ENCODE assay signal across 10 cellular contexts in the genomic region with DNA sequence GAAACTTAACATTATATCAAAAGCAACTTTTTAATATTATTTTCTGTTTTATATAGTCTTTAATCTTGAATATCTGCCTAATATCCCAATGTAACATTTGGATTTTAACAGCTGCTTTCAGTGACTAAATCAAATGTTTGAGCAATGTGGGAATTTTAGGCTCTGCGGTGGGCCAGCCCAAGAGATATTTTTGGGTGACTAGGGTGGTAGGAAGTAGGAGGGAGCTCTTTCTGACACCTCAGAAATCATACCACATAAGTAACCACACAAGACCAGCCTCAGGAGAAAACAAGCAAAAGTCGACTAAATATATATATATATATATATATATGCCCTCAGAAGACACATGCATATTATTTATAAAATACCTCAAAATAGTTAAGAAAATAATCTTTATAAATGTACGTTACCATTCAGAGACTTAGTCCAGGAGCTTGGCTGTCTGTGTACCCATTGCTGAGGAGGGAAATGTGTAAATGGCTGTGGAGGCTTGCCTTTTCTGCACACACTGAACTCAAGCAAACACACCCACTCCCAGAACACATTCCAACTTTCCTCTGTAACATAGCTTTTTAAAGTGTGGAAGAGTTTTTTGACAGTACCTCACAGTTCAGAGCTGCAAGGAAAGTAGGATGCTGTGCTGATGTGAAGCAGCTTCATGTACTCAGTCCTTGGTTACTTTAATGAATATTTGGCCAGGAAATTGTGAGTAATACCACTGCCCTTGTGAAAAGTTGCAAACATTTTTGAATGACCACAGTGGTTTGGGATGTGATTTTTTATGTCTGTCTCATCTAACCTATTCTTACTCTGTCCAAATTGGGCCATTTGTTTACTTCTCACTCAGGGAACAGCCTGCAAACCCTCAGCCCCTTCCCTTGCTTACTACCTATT. TPM values are rescaled to one million over a fixed set of nuclear protein-coding genes. Genes with fewer than 3 reads are reported as not detected.
DNase-seq lines count a peak whose midpoint lies in the region; ATAC-seq and TF ChIP-seq lines count a peak whose summit lies in the region.
"Had no signal": no experiment of that assay in that cellular context is flagged by ENCODE, and none has a peak within 500 bp of the region (broad histone marks: within the 10 kb centered on the region; RNA-seq: fewer than 3 reads in every experiment).

RTL3 (minus strand) TSS at position 478 of the 894 bp plus-strand sequence. CDS start 908 bp downstream, outside the sequence.

- no peaks in the 10 kb centered on the region for H3K9me3 ChIP-seq in AG04450 (ENCODE audit: control insufficient read depth, insufficient read depth, low read length)

- no peak within 1 kb of the TSS for H3K4me3 ChIP-seq in AG04450 (ENCODE audit: low read depth, low read length)

- peak within 1 kb of the TSS; percentile 82 for H3K27ac Mint-ChIP-seq in T-helper 2 cell treated with Interferon-gamma antibody and Interleukin-4, amounts not matched to agents 5 μg/mL and 100 μg/mL, for 36 hours

- peak within 1 kb of the TSS; percentile 11 for H3K27ac ChIP-seq in AG04450 (ENCODE audit: low read depth, low read length)

- H3K9me3 Mint-ChIP-seq in T-helper 2 cell treated with Interferon-gamma antibody and Interleukin-4, amounts not matched to agents 5 μg/mL and 100 μg/mL, for 36 hours = no peaks in the 10 kb centered on the region

- peak within 1 kb of the TSS; percentile 60 for H3K4me3 Mint-ChIP-seq in T-helper 2 cell treated with Interferon-gamma antibody and Interleukin-4, amounts not matched to agents 5 μg/mL and 100 μg/mL, for 36 hours

- CTCF ChIA-PET in AG04450 (lab: Charles Lee) = interaction anchor here (1.0 kb wide), 1 partner anchor 49 kb away, joined by 3 read pairs; no protein-coding TSS in a partner anchor

- ATAC-seq in GM19351 (IDR thresholded peaks at IDR 0.05; ENCODE audit: unreplicated experiment) = peak; percentile 47
- ATAC-seq in GM21717 (IDR thresholded peaks at IDR 0.05; ENCODE audit: unreplicated experiment) = no peak
- ATAC-seq in HG03196 (IDR thresholded peaks at IDR 0.05; ENCODE audit: unreplicated experiment) = no peak

- H3K4me1 Mint-ChIP-seq in T-helper 2 cell treated with Interferon-gamma antibody and Interleukin-4, amounts not matched to agents 5 μg/mL and 100 μg/mL, for 36 hours (ENCODE audit: low read depth) = peaks cover 24% of the 10 kb centered on the region

- DNase-seq in AG04450 (ENCODE audit: low read depth, low spot score) = no peak
- no peak for DNase-seq in T-helper 2 cell treated with Interferon-gamma antibody and Interleukin-4, amounts not matched to agents 5 μg/mL and 100 μg/mL, for 36 hours (ENCODE audit: low spot score)
- DNase-seq in glomerular visceral epithelial cell (ENCODE audit: extremely low spot score) = peak; percentile 58
- DNase-seq in putamen (ENCODE audit: low spot score) = no peak
- no peak for DNase-seq in posterior vena cava (ENCODE audit: low spot score)
- DNase-seq: DMS153, NCI-H2227 treated with DMSO at 0.1 percent for 48 hours had no signal

- POLR2A ChIA-PET in AG04450 (lab: Yijun Ruan, JAX) = no interaction called here

- intact Hi-C loops in posterior vena cava (cut with DNase I) = no loop called here

- peaks cover 4% of the 10 kb centered on the region for H3K36me3 Mint-ChIP-seq in T-helper 2 cell treated with Interferon-gamma antibody and Interleukin-4, amounts not matched to agents 5 μg/mL and 100 μg/mL, for 36 hours (ENCODE audit: low read depth)

- no peak for TF ChIP-seq CTCF in AG04450 (IDR thresholded peaks at IDR 0.05; ENCODE audit: low read depth, low read length)

- H3K27me3 Mint-ChIP-seq in T-helper 2 cell treated with Interferon-gamma antibody and Interleukin-4, amounts not matched to agents 5 μg/mL and 100 μg/mL, for 36 hours (ENCODE audit: low read depth) = no peaks in the 10 kb centered on the region

- H3K27me3 ChIP-seq in AG04450 (ENCODE audit: control insufficient read depth, insufficient read depth, low read length) = no peaks in the 10 kb centered on the region

RNA-seq across cellular contexts. Expression of gene RTL3, which starts in this region (rescaled TPM):
- polyA plus RNA-seq in AG04450 (2011; rRNA removed) = 0.14 TPM in 1 of 2 replicates, not detected in the other
- not detected in 2 replicates for polyA minus RNA-seq in AG04450 (2011; rRNA and poly(A)+ RNA removed)
- total RNA-seq in posterior vena cava = 1 to 10 TPM; 1.7 to 6.5 TPM
